ENCODE assay signal across 13 cellular contexts in genomic region chr1:210252621-210253041, GRCh38. TPM values are rescaled to one million over a fixed set of nuclear protein-coding genes. Genes with fewer than 3 reads are reported as not detected.
DNase-seq lines count a peak whose midpoint lies in the region; ATAC-seq and TF ChIP-seq lines count a peak whose summit lies in the region.
"Had no signal": no experiment of that assay in that cellular context is flagged by ENCODE, and none has a peak within 500 bp of the region (broad histone marks: within the 10 kb centered on the region; RNA-seq: fewer than 3 reads in every experiment).

No MANE protein-coding gene starts in this region.

- peak; percentile 7 for ATAC-seq in activated T-helper 17 cell treated with anti-CD3 and anti-CD28 coated beads, Interleukin-2, amount 50 U/mL, for 72 hours (replicated peaks)

- H3K27ac Mint-ChIP-seq in activated T-helper 17 cell treated with anti-CD3 and anti-CD28 coated beads, Interleukin-2, amount 50 U/mL, for 72 hours: no peak overlapping the region
- no peak overlapping the region for H3K27ac Mint-ChIP-seq in stimulated activated naive CD8-positive, alpha-beta T cell treated with anti-CD3 and anti-CD28 coated beads, Interleukin-15, Interleukin-2, amounts not matched to agents 100 ng/mL and 50 ng/mL, for 24 hours
- H3K27ac Mint-ChIP-seq in osteocyte (ENCODE audit: unreplicated experiment): no peak overlapping the region
- H3K27ac Mint-ChIP-seq: natural killer cell treated with Interleukin-12 subunit alpha and Interleukin-12 subunit beta and Interleukin-15 and Interleukin-18, amount 100 ng/mL, for 72 hours had no signal

- H3K27me3 Mint-ChIP-seq in activated T-helper 17 cell treated with anti-CD3 and anti-CD28 coated beads, Interleukin-2, amount 50 U/mL, for 72 hours: peaks cover 56% of the 10 kb centered on the region
- H3K27me3 Mint-ChIP-seq in stimulated activated naive CD8-positive, alpha-beta T cell treated with anti-CD3 and anti-CD28 coated beads, Interleukin-15, Interleukin-2, amounts not matched to agents 100 ng/mL and 50 ng/mL, for 24 hours: peaks cover 65% of the 10 kb centered on the region
- no peaks in the 10 kb centered on the region for H3K27me3 Mint-ChIP-seq in osteocyte (ENCODE audit: unreplicated experiment)

- no peak for TF ChIP-seq POLR2A in tibial nerve (IDR thresholded peaks at IDR 0.05)

- H3K4me3 ChIP-seq in tibial nerve (no peak overlapping the region), ascending aorta (no peak overlapping the region)

- peaks cover 4% of the 10 kb centered on the region for H3K36me3 Mint-ChIP-seq in activated T-helper 17 cell treated with anti-CD3 and anti-CD28 coated beads, Interleukin-2, amount 50 U/mL, for 72 hours (ENCODE audit: low read depth)
- H3K36me3 Mint-ChIP-seq in stimulated activated naive CD8-positive, alpha-beta T cell treated with anti-CD3 and anti-CD28 coated beads, Interleukin-15, Interleukin-2, amounts not matched to agents 100 ng/mL and 50 ng/mL, for 24 hours (ENCODE audit: low read depth): no peaks in the 10 kb centered on the region
- no peaks in the 10 kb centered on the region for H3K36me3 Mint-ChIP-seq in osteocyte (ENCODE audit: unreplicated experiment)
- H3K36me3 Mint-ChIP-seq: natural killer cell treated with Interleukin-12 subunit alpha and Interleukin-12 subunit beta and Interleukin-15 and Interleukin-18, amount 100 ng/mL, for 72 hours had no signal

- H3K4me3 Mint-ChIP-seq in activated T-helper 17 cell treated with anti-CD3 and anti-CD28 coated beads, Interleukin-2, amount 50 U/mL, for 72 hours: peak overlapping the region; percentile 64
- peak overlapping the region; percentile 30 for H3K4me3 Mint-ChIP-seq in stimulated activated naive CD8-positive, alpha-beta T cell treated with anti-CD3 and anti-CD28 coated beads, Interleukin-15, Interleukin-2, amounts not matched to agents 100 ng/mL and 50 ng/mL, for 24 hours
- H3K4me3 Mint-ChIP-seq in osteocyte (ENCODE audit: unreplicated experiment): no peak overlapping the region

- intact Hi-C loops in ascending aorta (cut with DNase I): no loop called here

- 68 to 79% methylated on average over 14 to 28 of the region's 28 CpGs for WGBS in tibial nerve, 2 donors

- no peak for TF ChIP-seq EP300 in tibial nerve (IDR thresholded peaks at IDR 0.05)

- H3K4me1 Mint-ChIP-seq in activated T-helper 17 cell treated with anti-CD3 and anti-CD28 coated beads, Interleukin-2, amount 50 U/mL, for 72 hours: peaks cover 5% of the 10 kb centered on the region
- H3K4me1 Mint-ChIP-seq in stimulated activated naive CD8-positive, alpha-beta T cell treated with anti-CD3 and anti-CD28 coated beads, Interleukin-15, Interleukin-2, amounts not matched to agents 100 ng/mL and 50 ng/mL, for 24 hours (ENCODE audit: low read depth): peaks cover 19% of the 10 kb centered on the region
- peaks cover 50% of the 10 kb centered on the region for H3K4me1 Mint-ChIP-seq in osteocyte (ENCODE audit: unreplicated experiment)

- no peaks in the 10 kb centered on the region for H3K9me3 ChIP-seq in tibial nerve
- no peaks in the 10 kb centered on the region for H3K9me3 ChIP-seq in ascending aorta

- TF ChIP-seq CTCF in tibial nerve (IDR thresholded peaks at IDR 0.05): no peak
- TF ChIP-seq CTCF in ascending aorta (IDR thresholded peaks at IDR 0.05): no peak
- no peak for TF ChIP-seq CTCF in osteocyte (IDR thresholded peaks at IDR 0.05)

- H3K27me3 ChIP-seq in tibial nerve: no peaks in the 10 kb centered on the region
- no peaks in the 10 kb centered on the region for H3K27me3 ChIP-seq in ascending aorta

- DNase-seq in NCI-H1092 treated with DMSO at 0.1 percent for 48 hours (lab: John Stamatoyannopoulos, UW): peak; percentile 26
- DNase-seq in NCI-H1092 (lab: John Stamatoyannopoulos, UW): no peak
- DNase-seq in iPS-NIHi7 (ENCODE audit: extremely low spot score): peak; percentile 85
- no peak for DNase-seq in tibial nerve (ENCODE audit: low spot score in 2 of 2)
- no peak for DNase-seq in ascending aorta (ENCODE audit: low spot score in 2 of 2)
- no peak for DNase-seq in osteocyte (ENCODE audit: extremely low spot score, unreplicated experiment)
- DNase-seq: activated T-cell treated with anti-CD3 and anti-CD28 coated beads, Interleukin-2, amount 50 U/mL, for 4 hours; Kasumi-1; SHP77 treated with DMSO at 0.1 percent for 48 hours had no signal

- H3K4me1 ChIP-seq in tibial nerve (peaks cover 0 to 33% (median 13%) of the 10 kb centered on the region in 4 donors), ascending aorta (peaks cover 0 to 16% of the 10 kb centered on the region in 2 donors)

- H3K36me3 ChIP-seq in tibial nerve (no peaks in the 10 kb centered on the region), ascending aorta (no peaks in the 10 kb centered on the region)

- H3K27ac ChIP-seq in tibial nerve: no peak overlapping the region
- H3K27ac ChIP-seq in ascending aorta: no peak overlapping the region
- H3K27ac ChIP-seq: 22Rv1 had no signal

- H3K9me3 Mint-ChIP-seq in activated T-helper 17 cell treated with anti-CD3 and anti-CD28 coated beads, Interleukin-2, amount 50 U/mL, for 72 hours: peaks cover 3% of the 10 kb centered on the region
- H3K9me3 Mint-ChIP-seq in stimulated activated naive CD8-positive, alpha-beta T cell treated with anti-CD3 and anti-CD28 coated beads, Interleukin-15, Interleukin-2, amounts not matched to agents 100 ng/mL and 50 ng/mL, for 24 hours: no peaks in the 10 kb centered on the region
- H3K9me3 Mint-ChIP-seq in osteocyte (ENCODE audit: unreplicated experiment): no peaks in the 10 kb centered on the region
- H3K9me3 Mint-ChIP-seq: activated T-cell treated with anti-CD3 and anti-CD28 coated beads, Interleukin-2, amount 50 U/mL, for 4 hours; natural killer cell treated with Interleukin-12 subunit alpha and Interleukin-12 subunit beta and Interleukin-15 and Interleukin-18, amount 100 ng/mL, for 72 hours had no signal

RNA-seq across cellular contexts. Expression of gene SERTAD4, which starts 20.0 kb away (rescaled TPM):
- not detected for total RNA-seq in activated T-helper 17 cell treated with anti-CD3 and anti-CD28 coated beads, Interleukin-2, amount 50 U/mL, for 72 hours
- 1 to 10 TPM in 2 of 4 donors, under 1 TPM in 2; 0.60 to 1.7 (median 1.0) TPM for total RNA-seq in tibial nerve
- total RNA-seq in ascending aorta: 4.0 TPM
- total RNA-seq in osteocyte: 40.5 and 47.2 TPM in 2 replicates
- total RNA-seq: activated T-cell treated with anti-CD3 and anti-CD28 coated beads, Interleukin-2, amount 50 U/mL, for 4 hours; natural killer cell treated with Interleukin-12 subunit alpha and Interleukin-12 subunit beta and Interleukin-15 and Interleukin-18, amount 100 ng/mL, for 72 hours had no signal

Comparison
In these comparisons a context has a peak if more than half of its experiments do, and no peak if none do; other contexts are left out.
1. DNase-seq: peak in NCI-H1092 treated with DMSO at 0.1 percent for 48 hours (single experiment) and iPS-NIHi7 (single experiment); none in NCI-H1092 (single experiment), tibial nerve (0 of 2), ascending aorta (0 of 2) and osteocyte (single experiment).